1 cellular context compared by ENCODE assay signal in the genomic region with DNA sequence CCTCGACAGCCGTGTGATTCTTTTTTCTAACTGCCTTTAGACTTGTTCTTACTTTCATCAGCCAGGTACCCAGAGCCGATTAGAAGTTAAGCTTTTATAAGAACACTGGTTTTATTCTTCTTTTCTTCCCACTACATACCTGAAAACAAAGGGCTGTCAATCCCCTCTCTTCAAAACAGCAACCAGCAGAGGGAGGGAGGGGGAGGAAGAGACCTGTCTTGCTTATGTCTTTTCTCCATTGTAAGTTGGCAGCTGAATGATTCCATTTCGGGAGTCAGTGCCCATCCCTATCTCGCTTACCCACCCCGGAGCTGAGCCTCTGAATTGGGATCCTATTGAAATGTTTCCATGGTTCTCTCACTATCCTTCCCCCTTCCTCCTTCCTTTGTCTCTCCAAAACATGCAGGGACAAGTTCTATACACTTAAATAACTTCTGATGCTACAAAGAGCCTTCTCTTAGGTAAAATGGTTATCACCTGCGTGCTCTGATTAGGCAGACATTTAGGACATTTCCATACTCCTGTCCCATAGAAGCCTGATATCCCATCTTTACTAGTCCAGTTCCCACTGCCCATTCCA.
TF ChIP-seq lines count a peak whose summit lies in the region.

No MANE protein-coding gene starts in this region.

TF ChIP-seq in GM23338, 12 proteins besides CTCF, POLR2A, EP300 and RAD21 (continued from another document):
- TF ChIP-seq, protein P1, sequence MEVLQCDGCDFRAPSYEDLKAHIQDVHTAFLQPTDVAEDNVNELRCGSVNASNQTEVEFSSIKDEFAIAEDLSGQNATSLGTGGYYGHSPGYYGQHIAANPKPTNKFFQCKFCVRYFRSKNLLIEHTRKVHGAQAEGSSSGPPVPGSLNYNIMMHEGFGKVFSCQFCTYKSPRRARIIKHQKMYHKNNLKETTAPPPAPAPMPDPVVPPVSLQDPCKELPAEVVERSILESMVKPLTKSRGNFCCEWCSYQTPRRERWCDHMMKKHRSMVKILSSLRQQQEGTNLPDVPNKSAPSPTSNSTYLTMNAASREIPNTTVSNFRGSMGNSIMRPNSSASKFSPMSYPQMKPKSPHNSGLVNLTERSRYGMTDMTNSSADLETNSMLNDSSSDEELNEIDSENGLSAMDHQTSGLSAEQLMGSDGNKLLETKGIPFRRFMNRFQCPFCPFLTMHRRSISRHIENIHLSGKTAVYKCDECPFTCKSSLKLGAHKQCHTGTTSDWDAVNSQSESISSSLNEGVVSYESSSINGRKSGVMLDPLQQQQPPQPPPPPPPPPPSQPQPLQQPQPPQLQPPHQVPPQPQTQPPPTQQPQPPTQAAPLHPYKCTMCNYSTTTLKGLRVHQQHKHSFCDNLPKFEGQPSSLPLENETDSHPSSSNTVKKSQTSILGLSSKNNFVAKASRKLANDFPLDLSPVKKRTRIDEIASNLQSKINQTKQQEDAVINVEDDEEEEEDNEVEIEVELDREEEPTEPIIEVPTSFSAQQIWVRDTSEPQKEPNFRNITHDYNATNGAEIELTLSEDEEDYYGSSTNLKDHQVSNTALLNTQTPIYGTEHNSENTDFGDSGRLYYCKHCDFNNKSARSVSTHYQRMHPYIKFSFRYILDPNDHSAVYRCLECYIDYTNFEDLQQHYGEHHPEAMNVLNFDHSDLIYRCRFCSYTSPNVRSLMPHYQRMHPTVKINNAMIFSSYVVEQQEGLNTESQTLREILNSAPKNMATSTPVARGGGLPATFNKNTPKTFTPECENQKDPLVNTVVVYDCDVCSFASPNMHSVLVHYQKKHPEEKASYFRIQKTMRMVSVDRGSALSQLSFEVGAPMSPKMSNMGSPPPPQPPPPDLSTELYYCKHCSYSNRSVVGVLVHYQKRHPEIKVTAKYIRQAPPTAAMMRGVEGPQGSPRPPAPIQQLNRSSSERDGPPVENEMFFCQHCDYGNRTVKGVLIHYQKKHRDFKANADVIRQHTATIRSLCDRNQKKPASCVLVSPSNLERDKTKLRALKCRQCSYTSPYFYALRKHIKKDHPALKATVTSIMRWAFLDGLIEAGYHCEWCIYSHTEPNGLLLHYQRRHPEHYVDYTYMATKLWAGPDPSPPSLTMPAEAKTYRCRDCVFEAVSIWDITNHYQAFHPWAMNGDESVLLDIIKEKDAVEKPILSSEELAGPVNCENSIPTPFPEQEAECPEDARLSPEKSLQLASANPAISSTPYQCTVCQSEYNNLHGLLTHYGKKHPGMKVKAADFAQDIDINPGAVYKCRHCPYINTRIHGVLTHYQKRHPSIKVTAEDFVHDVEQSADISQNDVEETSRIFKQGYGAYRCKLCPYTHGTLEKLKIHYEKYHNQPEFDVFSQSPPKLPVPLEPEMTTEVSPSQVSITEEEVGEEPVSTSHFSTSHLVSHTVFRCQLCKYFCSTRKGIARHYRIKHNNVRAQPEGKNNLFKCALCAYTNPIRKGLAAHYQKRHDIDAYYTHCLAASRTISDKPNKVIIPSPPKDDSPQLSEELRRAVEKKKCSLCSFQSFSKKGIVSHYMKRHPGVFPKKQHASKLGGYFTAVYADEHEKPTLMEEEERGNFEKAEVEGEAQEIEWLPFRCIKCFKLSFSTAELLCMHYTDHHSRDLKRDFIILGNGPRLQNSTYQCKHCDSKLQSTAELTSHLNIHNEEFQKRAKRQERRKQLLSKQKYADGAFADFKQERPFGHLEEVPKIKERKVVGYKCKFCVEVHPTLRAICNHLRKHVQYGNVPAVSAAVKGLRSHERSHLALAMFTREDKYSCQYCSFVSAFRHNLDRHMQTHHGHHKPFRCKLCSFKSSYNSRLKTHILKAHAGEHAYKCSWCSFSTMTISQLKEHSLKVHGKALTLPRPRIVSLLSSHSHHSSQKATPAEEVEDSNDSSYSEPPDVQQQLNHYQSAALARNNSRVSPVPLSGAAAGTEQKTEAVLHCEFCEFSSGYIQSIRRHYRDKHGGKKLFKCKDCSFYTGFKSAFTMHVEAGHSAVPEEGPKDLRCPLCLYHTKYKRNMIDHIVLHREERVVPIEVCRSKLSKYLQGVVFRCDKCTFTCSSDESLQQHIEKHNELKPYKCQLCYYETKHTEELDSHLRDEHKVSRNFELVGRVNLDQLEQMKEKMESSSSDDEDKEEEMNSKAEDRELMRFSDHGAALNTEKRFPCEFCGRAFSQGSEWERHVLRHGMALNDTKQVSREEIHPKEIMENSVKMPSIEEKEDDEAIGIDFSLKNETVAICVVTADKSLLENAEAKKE (CRISPR knock-in tag; IDR thresholded peaks at IDR 0.05): no peak
- no peak for TF ChIP-seq EZH2phosphoT487 (IDR thresholded peaks at IDR 0.05; ENCODE audit: unreplicated experiment)
- TF ChIP-seq JUNB (IDR thresholded peaks at IDR 0.05; ENCODE audit: unreplicated experiment): no peak
- no peak for TF ChIP-seq ZNF114 (CRISPR knock-in tag; IDR thresholded peaks at IDR 0.05)
- no peak for TF ChIP-seq CREB1 (CRISPR knock-in tag; IDR thresholded peaks at IDR 0.05; ENCODE audit: low read depth)
- no peak for TF ChIP-seq EZH2 (IDR thresholded peaks at IDR 0.05; ENCODE audit: low read depth, unreplicated experiment)
